23 cellular contexts compared by ENCODE assay signal in genomic region chr2:217870528-217871011, GRCh38.
DNase-seq lines count a peak whose midpoint lies in the region; ATAC-seq and TF ChIP-seq lines count a peak whose summit lies in the region.
"Had no signal": no experiment of that assay in that cellular context is flagged by ENCODE, and none has a peak within 500 bp of the region (broad histone marks: within the 10 kb centered on the region; RNA-seq: fewer than 3 reads in every experiment).

No MANE protein-coding gene starts in this region.

- TF ChIP-seq CTCF in adrenal gland (IDR thresholded peaks at IDR 0.05) (no peak), neural progenitor cell (IDR thresholded peaks at IDR 0.05) (no peak), transverse colon (IDR thresholded peaks at IDR 0.05) (no peak)

- H3K36me3 ChIP-seq in adrenal gland (replicated peaks in 1 of 2) = peaks cover 0 to 86% of the 10 kb centered on the region in 2 donors
- H3K36me3 ChIP-seq in neural progenitor cell = no peaks in the 10 kb centered on the region
- no peaks in the 10 kb centered on the region for H3K36me3 ChIP-seq in transverse colon

- DNase-seq in adrenal gland (no peak), left cardiac atrium (peak; percentile 7), neural progenitor cell (ENCODE audit: low spot score) (no peak), transverse colon (no peak), COLO668 (lab: John Stamatoyannopoulos, UW; ENCODE audit: unreplicated experiment) (no peak), NK-92 (lab: John Stamatoyannopoulos, UW; ENCODE audit: unreplicated experiment) (no peak), NCI-H510A (lab: John Stamatoyannopoulos, UW) (no peak)
- DNase-seq: activated CD4-positive, alpha-beta T cell treated with anti-CD3 and anti-CD28 coated beads, Interleukin-2, amount 10 ng/mL, durations not matched to agents 7 days and 5 days; activated naive CD4-positive, alpha-beta T cell; activated T-cell treated with anti-CD3 and anti-CD28 coated beads, Interleukin-2, amount 50 U/mL, for 72 hours; C1 segment of cervical spinal cord; Caco-2; GF-D8; H9; NCI-H1092 treated with DMSO at 0.1 percent for 48 hours; NCI-H1930; NCI-H526 treated with DMSO at 0.1 percent for 48 hours; Peyer's patch; right lobe of liver; stimulated activated naive CD4-positive, alpha-beta T cell treated with Interleukin-2 at 50 U/mL for 16 hours had no signal

- H3K79me2 ChIP-seq in neural progenitor cell (ENCODE audit: low read depth) = no peaks in the 10 kb centered on the region

- no peaks in the 10 kb centered on the region for H3K9me3 Mint-ChIP-seq in neural progenitor cell
- H3K9me3 Mint-ChIP-seq: activated CD4-positive, alpha-beta T cell treated with anti-CD3 and anti-CD28 coated beads, Interleukin-2, amount 10 ng/mL, durations not matched to agents 7 days and 5 days; activated T-cell treated with anti-CD3 and anti-CD28 coated beads, Interleukin-2, amount 50 U/mL, for 72 hours; H9; natural killer cell treated with Interleukin-12 subunit alpha and Interleukin-12 subunit beta and Interleukin-15 and Interleukin-18, amount 100 ng/mL, for 72 hours; WTC11 had no signal

- H3K4me1 ChIP-seq in adrenal gland (replicated peaks in 1 of 2) = peaks cover 8 to 44% of the 10 kb centered on the region in 2 donors
- H3K4me1 ChIP-seq in neural progenitor cell = peaks cover 12% of the 10 kb centered on the region
- peaks cover 4 to 16% (median 8%) of the 10 kb centered on the region in 4 donors for H3K4me1 ChIP-seq in transverse colon
- H3K4me1 ChIP-seq: Caco-2, parathyroid adenoma, right lobe of liver had no signal

- peak overlapping the region in 3 of 5 donors; percentile 52 to 84 (median 83) for H3K27ac ChIP-seq in adrenal gland
- no peak overlapping the region for H3K27ac ChIP-seq in neural progenitor cell
- H3K27ac ChIP-seq in transverse colon = peak overlapping the region; percentile 15 to 77 (median 44)
- H3K27ac ChIP-seq: parathyroid adenoma, Peyer's patch, right lobe of liver had no signal

- no peak overlapping the region for H3K9ac ChIP-seq in neural progenitor cell
- H3K9ac ChIP-seq: parathyroid adenoma had no signal

- H2AFZ ChIP-seq in neural progenitor cell (replicated peaks) = no peak overlapping the region
- H2AFZ ChIP-seq: parathyroid adenoma had no signal

- no peak for ATAC-seq in left cardiac atrium
- ATAC-seq: activated T-cell treated with anti-CD3 and anti-CD28 coated beads, Interleukin-2, amount 50 U/mL, for 72 hours; natural killer cell treated with Interleukin-12 subunit alpha and Interleukin-12 subunit beta and Interleukin-15 and Interleukin-18, amount 100 ng/mL, for 72 hours; right lobe of liver; WTC11 had no signal

- no peak overlapping the region for H3K4me3 Mint-ChIP-seq in neural progenitor cell
- H3K4me3 Mint-ChIP-seq: activated CD4-positive, alpha-beta T cell treated with anti-CD3 and anti-CD28 coated beads, Interleukin-2, amount 10 ng/mL, durations not matched to agents 7 days and 5 days; activated T-cell treated with anti-CD3 and anti-CD28 coated beads, Interleukin-2, amount 50 U/mL, for 72 hours; H9; natural killer cell treated with Interleukin-12 subunit alpha and Interleukin-12 subunit beta and Interleukin-15 and Interleukin-18, amount 100 ng/mL, for 72 hours; WTC11 had no signal

- no peaks in the 10 kb centered on the region for H3K36me3 Mint-ChIP-seq in neural progenitor cell
- H3K36me3 Mint-ChIP-seq: natural killer cell treated with Interleukin-12 subunit alpha and Interleukin-12 subunit beta and Interleukin-15 and Interleukin-18, amount 100 ng/mL, for 72 hours; WTC11 had no signal

- H3K27ac Mint-ChIP-seq in neural progenitor cell = peak overlapping the region; percentile 27
- H3K27ac Mint-ChIP-seq: activated T-cell treated with anti-CD3 and anti-CD28 coated beads, Interleukin-2, amount 50 U/mL, for 72 hours; natural killer cell treated with Interleukin-12 subunit alpha and Interleukin-12 subunit beta and Interleukin-15 and Interleukin-18, amount 100 ng/mL, for 72 hours; WTC11 had no signal

- H3K4me2 ChIP-seq in neural progenitor cell = no peak overlapping the region

- H3K4me3 ChIP-seq in adrenal gland = no peak overlapping the region
- no peak overlapping the region for H3K4me3 ChIP-seq in neural progenitor cell
- no peak overlapping the region for H3K4me3 ChIP-seq in transverse colon
- H3K4me3 ChIP-seq: Peyer's patch, right lobe of liver had no signal

- H3K27me3 ChIP-seq in adrenal gland (no peaks in the 10 kb centered on the region), neural progenitor cell (peaks cover 5% of the 10 kb centered on the region), transverse colon (no peaks in the 10 kb centered on the region)
- H3K27me3 ChIP-seq: Peyer's patch, right lobe of liver had no signal

- peaks cover 3% of the 10 kb centered on the region for H3K27me3 Mint-ChIP-seq in neural progenitor cell (ENCODE audit: insufficient read depth, low read depth)

- TF ChIP-seq EP300 in transverse colon (IDR thresholded peaks at IDR 0.05; ENCODE audit: low read depth) = no peak

- H4K20me1 ChIP-seq in neural progenitor cell (ENCODE audit: low read depth) = no peaks in the 10 kb centered on the region

- H3K9me3 ChIP-seq in adrenal gland (replicated peaks in 1 of 3) = no peaks in the 10 kb centered on the region
- no peaks in the 10 kb centered on the region for H3K9me3 ChIP-seq in neural progenitor cell (ENCODE audit: low read depth)
- H3K9me3 ChIP-seq in transverse colon = no peaks in the 10 kb centered on the region
- H3K9me3 ChIP-seq: Caco-2, Peyer's patch, right lobe of liver had no signal

- H3F3A ChIP-seq in neural progenitor cell (ENCODE audit: low read depth) = no peaks in the 10 kb centered on the region

- TF ChIP-seq POLR2A in adrenal gland (IDR thresholded peaks at IDR 0.05) = no peak
- TF ChIP-seq POLR2A in transverse colon (IDR thresholded peaks at IDR 0.05) = no peak

- intact Hi-C loops in adrenal gland (cut with DNase I) = no loop called here
- intact Hi-C loops in left cardiac atrium (cut with DNase I) = no loop called here
- intact Hi-C loops in transverse colon (cut with DNase I; ENCODE audit: low total_unique reads) = no loop called here

- in situ Hi-C loops in transverse colon (cut with MboI; ENCODE audit: low pct_ligation_motif_present in 1 of 4, low pct_unique_long_range_greater_than_20kb in 1 of 4, low sequenced_read_pairs in 3 of 4) = no loop called here

- H3K4me1 Mint-ChIP-seq in neural progenitor cell = peaks cover 26% of the 10 kb centered on the region
- H3K4me1 Mint-ChIP-seq: activated CD4-positive, alpha-beta T cell treated with anti-CD3 and anti-CD28 coated beads, Interleukin-2, amount 10 ng/mL, durations not matched to agents 7 days and 5 days had no signal

- 38 to 65% (median 49%) methylated on average over 12 to 13 of the region's 13 CpGs for WGBS in adrenal gland, 4 donors
- WGBS in transverse colon (ENCODE audit: low coverage in 1 of 2), 2 donors = 59 to 85% methylated on average over 6 to 13 of the region's 13 CpGs
